Comparison of ENCODE assay signal across 1 cellular context in the genomic region with DNA sequence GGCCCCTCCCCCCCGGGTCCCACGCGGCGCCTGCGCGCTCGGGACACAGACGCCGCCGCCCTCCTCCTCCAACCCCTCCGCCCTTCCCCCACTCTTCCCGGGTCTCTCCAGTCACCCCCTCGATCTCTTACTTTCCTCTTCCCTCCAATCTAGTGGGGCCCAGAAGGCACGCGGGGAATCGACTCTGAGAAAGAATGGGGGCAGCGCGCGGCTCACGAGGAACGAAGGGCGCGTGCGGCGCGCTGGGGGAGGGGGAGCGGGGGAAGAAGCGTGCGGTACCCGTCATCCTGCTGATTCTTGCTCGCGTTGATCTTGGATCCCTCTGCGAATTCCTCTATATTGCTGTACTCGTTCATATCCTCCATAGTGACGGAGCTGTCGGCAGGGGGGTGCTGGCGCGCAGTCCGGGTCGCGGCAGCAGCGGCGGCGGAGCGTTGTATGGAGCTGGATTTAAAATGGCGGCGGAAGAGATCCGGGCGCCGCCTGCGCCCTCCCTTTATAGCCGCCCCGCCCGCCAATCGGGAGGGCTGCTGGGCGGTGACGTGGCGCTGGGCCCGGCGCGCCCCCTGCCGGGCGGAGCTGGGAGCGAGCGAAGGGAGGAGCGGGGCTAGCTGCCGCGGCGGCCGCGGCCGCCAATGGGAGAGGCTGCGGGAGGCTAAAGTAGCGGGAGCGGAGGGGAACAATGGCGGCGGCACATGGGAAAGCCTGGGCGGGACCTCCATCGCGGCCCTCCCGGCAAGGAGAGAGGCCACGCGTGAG.
TF ChIP-seq lines count a peak whose summit lies in the region.

No MANE protein-coding gene starts in this region.

TF ChIP-seq in HepG2, 621 proteins besides CTCF, POLR2A, EP300 and RAD21 (continued from another document and continues in another):
- TF ChIP-seq, protein P1, sequence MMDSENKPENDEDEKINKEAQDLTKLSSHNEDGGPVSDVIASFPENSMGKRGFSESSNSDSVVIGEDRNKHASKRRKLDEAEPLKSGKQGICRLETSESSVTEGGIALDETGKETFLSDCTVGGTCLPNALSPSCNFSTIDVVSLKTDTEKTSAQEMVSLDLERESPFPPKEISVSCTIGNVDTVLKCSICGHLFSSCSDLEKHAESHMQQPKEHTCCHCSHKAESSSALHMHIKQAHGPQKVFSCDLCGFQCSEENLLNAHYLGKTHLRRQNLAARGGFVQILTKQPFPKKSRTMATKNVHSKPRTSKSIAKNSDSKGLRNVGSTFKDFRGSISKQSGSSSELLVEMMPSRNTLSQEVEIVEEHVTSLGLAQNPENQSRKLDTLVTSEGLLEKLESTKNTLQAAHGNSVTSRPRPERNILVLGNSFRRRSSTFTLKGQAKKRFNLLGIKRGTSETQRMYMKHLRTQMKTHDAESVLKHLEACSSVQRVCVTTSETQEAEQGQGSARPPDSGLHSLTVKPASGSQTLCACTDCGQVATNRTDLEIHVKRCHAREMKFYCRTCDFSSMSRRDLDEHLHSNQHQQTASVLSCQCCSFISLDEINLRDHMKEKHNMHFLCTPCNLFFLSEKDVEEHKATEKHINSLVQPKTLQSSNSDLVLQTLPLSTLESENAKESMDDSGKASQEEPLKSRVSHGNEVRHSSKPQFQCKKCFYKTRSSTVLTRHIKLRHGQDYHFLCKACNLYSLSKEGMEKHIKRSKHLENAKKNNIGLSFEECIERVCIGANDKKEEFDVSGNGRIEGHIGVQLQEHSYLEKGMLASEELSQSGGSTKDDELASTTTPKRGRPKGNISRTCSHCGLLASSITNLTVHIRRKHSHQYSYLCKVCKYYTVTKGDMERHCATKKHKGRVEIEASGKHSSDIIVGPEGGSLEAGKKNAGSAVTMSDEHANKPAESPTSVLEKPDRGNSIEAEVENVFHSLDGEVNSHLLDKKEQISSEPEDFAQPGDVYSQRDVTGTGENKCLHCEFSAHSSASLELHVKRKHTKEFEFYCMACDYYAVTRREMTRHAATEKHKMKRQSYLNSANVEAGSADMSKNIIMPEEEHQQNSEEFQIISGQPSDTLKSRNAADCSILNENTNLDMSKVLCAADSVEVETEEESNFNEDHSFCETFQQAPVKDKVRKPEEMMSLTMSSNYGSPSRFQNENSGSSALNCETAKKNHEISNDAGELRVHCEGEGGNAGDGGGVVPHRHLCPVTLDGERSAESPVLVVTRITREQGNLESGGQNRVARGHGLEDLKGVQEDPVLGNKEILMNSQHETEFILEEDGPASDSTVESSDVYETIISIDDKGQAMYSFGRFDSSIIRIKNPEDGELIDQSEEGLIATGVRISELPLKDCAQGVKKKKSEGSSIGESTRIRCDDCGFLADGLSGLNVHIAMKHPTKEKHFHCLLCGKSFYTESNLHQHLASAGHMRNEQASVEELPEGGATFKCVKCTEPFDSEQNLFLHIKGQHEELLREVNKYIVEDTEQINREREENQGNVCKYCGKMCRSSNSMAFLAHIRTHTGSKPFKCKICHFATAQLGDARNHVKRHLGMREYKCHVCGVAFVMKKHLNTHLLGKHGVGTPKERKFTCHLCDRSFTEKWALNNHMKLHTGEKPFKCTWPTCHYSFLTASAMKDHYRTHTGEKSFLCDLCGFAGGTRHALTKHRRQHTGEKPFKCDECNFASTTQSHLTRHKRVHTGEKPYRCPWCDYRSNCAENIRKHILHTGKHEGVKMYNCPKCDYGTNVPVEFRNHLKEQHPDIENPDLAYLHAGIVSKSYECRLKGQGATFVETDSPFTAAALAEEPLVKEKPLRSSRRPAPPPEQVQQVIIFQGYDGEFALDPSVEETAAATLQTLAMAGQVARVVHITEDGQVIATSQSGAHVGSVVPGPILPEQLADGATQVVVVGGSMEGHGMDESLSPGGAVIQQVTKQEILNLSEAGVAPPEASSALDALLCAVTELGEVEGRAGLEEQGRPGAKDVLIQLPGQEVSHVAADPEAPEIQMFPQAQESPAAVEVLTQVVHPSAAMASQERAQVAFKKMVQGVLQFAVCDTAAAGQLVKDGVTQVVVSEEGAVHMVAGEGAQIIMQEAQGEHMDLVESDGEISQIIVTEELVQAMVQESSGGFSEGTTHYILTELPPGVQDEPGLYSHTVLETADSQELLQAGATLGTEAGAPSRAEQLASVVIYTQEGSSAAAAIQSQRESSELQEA (CRISPR knock-in tag; IDR thresholded peaks at IDR 0.05; ENCODE audit: not compliant biosample characterization): no peak
- TF ChIP-seq, protein P2, sequence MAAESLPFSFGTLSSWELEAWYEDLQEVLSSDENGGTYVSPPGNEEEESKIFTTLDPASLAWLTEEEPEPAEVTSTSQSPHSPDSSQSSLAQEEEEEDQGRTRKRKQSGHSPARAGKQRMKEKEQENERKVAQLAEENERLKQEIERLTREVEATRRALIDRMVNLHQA (CRISPR knock-in tag; IDR thresholded peaks at IDR 0.05): no peak
- TF ChIP-seq PCBP1 (IDR thresholded peaks at IDR 0.05; ENCODE audit: borderline replicate concordance, low read depth, low read length) (no peak; the same call in 1 of the 2 replicates), CCAR2 (optimal IDR thresholded peaks at IDR 0.05; ENCODE audit: low read depth, low read length) (no peak), ZSCAN9 (CRISPR knock-in tag; IDR thresholded peaks at IDR 0.05; ENCODE audit: borderline replicate concordance) (0 out of 2 replicates have a peak, but pooled peaks have one; percentile 68), TMF1 (CRISPR knock-in tag; IDR thresholded peaks at IDR 0.05; ENCODE audit: low read depth) (no peak), ZNF124 (CRISPR knock-in tag; IDR thresholded peaks at IDR 0.05) (no peak), MAFK (conservative IDR thresholded peaks at IDR 0.05 in 1 of 2, IDR thresholded peaks at IDR 0.05 in 1 of 2; ENCODE audit: low read length in 2 of 2) (no peak), SUZ12 (IDR thresholded peaks at IDR 0.05; ENCODE audit: low read depth, low read length) (no peak), NRL (CRISPR knock-in tag; IDR thresholded peaks at IDR 0.05; ENCODE audit: borderline replicate concordance) (no peak), ZNF44 (CRISPR knock-in tag; IDR thresholded peaks at IDR 0.05) (no peak), NFE2L2 (IDR thresholded peaks at IDR 0.05; ENCODE audit: low read length) (no peak), ZNF160 (CRISPR knock-in tag; IDR thresholded peaks at IDR 0.05) (no peak; the same call in 1 of the 2 replicates), ZNF326 (CRISPR knock-in tag; IDR thresholded peaks at IDR 0.05; ENCODE audit: borderline replicate concordance) (no peak), BORCS8-MEF2B (CRISPR knock-in tag; IDR thresholded peaks at IDR 0.05) (peak; percentile 32; the same call in 1 of the 2 replicates), ATAD3A (CRISPR knock-in tag; IDR thresholded peaks at IDR 0.05) (no peak), ZNF224 (CRISPR knock-in tag; IDR thresholded peaks at IDR 0.05) (no peak), ZBTB21 (CRISPR knock-in tag; IDR thresholded peaks at IDR 0.05) (no peak), ZNF629 (CRISPR knock-in tag; conservative IDR thresholded peaks at IDR 0.05) (no peak), ARHGAP35 (CRISPR knock-in tag; IDR thresholded peaks at IDR 0.05; ENCODE audit: borderline replicate concordance) (no peak), ATRX (CRISPR knock-in tag; IDR thresholded peaks at IDR 0.05; ENCODE audit: borderline replicate concordance) (no peak), BRCA1 (CRISPR knock-in tag; IDR thresholded peaks at IDR 0.05) (no peak), ETV6 (CRISPR knock-in tag; conservative IDR thresholded peaks at IDR 0.05) (0 out of 2 replicates have a peak, but pooled peaks have one; percentile 31)
- TF ChIP-seq, protein P3, sequence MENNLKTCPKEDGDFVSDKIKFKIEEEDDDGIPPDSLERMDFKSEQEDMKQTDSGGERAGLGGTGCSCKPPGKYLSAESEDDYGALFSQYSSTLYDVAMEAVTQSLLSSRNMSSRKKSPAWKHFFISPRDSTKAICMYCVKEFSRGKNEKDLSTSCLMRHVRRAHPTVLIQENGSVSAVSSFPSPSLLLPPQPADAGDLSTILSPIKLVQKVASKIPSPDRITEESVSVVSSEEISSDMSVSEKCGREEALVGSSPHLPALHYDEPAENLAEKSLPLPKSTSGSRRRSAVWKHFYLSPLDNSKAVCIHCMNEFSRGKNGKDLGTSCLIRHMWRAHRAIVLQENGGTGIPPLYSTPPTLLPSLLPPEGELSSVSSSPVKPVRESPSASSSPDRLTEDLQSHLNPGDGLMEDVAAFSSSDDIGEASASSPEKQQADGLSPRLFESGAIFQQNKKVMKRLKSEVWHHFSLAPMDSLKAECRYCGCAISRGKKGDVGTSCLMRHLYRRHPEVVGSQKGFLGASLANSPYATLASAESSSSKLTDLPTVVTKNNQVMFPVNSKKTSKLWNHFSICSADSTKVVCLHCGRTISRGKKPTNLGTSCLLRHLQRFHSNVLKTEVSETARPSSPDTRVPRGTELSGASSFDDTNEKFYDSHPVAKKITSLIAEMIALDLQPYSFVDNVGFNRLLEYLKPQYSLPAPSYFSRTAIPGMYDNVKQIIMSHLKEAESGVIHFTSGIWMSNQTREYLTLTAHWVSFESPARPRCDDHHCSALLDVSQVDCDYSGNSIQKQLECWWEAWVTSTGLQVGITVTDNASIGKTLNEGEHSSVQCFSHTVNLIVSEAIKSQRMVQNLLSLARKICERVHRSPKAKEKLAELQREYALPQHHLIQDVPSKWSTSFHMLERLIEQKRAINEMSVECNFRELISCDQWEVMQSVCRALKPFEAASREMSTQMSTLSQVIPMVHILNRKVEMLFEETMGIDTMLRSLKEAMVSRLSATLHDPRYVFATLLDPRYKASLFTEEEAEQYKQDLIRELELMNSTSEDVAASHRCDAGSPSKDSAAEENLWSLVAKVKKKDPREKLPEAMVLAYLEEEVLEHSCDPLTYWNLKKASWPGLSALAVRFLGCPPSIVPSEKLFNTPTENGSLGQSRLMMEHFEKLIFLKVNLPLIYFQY (CRISPR knock-in tag; IDR thresholded peaks at IDR 0.05; ENCODE audit: borderline replicate concordance): no peak
- TF ChIP-seq, protein P4, sequence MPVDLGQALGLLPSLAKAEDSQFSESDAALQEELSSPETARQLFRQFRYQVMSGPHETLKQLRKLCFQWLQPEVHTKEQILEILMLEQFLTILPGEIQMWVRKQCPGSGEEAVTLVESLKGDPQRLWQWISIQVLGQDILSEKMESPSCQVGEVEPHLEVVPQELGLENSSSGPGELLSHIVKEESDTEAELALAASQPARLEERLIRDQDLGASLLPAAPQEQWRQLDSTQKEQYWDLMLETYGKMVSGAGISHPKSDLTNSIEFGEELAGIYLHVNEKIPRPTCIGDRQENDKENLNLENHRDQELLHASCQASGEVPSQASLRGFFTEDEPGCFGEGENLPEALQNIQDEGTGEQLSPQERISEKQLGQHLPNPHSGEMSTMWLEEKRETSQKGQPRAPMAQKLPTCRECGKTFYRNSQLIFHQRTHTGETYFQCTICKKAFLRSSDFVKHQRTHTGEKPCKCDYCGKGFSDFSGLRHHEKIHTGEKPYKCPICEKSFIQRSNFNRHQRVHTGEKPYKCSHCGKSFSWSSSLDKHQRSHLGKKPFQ (CRISPR knock-in tag; IDR thresholded peaks at IDR 0.05; ENCODE audit: insufficient replicate concordance): no peak
- TF ChIP-seq, protein P5, sequence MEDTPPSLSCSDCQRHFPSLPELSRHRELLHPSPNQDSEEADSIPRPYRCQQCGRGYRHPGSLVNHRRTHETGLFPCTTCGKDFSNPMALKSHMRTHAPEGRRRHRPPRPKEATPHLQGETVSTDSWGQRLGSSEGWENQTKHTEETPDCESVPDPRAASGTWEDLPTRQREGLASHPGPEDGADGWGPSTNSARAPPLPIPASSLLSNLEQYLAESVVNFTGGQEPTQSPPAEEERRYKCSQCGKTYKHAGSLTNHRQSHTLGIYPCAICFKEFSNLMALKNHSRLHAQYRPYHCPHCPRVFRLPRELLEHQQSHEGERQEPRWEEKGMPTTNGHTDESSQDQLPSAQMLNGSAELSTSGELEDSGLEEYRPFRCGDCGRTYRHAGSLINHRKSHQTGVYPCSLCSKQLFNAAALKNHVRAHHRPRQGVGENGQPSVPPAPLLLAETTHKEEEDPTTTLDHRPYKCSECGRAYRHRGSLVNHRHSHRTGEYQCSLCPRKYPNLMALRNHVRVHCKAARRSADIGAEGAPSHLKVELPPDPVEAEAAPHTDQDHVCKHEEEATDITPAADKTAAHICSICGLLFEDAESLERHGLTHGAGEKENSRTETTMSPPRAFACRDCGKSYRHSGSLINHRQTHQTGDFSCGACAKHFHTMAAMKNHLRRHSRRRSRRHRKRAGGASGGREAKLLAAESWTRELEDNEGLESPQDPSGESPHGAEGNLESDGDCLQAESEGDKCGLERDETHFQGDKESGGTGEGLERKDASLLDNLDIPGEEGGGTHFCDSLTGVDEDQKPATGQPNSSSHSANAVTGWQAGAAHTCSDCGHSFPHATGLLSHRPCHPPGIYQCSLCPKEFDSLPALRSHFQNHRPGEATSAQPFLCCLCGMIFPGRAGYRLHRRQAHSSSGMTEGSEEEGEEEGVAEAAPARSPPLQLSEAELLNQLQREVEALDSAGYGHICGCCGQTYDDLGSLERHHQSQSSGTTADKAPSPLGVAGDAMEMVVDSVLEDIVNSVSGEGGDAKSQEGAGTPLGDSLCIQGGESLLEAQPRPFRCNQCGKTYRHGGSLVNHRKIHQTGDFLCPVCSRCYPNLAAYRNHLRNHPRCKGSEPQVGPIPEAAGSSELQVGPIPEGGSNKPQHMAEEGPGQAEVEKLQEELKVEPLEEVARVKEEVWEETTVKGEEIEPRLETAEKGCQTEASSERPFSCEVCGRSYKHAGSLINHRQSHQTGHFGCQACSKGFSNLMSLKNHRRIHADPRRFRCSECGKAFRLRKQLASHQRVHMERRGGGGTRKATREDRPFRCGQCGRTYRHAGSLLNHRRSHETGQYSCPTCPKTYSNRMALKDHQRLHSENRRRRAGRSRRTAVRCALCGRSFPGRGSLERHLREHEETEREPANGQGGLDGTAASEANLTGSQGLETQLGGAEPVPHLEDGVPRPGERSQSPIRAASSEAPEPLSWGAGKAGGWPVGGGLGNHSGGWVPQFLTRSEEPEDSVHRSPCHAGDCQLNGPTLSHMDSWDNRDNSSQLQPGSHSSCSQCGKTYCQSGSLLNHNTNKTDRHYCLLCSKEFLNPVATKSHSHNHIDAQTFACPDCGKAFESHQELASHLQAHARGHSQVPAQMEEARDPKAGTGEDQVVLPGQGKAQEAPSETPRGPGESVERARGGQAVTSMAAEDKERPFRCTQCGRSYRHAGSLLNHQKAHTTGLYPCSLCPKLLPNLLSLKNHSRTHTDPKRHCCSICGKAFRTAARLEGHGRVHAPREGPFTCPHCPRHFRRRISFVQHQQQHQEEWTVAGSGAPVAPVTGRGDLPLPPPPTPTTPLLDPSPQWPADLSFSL (CRISPR knock-in tag; IDR thresholded peaks at IDR 0.05): 0 out of 2 replicates have a peak, but pooled peaks have one; percentile 42
- TF ChIP-seq, protein P6, sequence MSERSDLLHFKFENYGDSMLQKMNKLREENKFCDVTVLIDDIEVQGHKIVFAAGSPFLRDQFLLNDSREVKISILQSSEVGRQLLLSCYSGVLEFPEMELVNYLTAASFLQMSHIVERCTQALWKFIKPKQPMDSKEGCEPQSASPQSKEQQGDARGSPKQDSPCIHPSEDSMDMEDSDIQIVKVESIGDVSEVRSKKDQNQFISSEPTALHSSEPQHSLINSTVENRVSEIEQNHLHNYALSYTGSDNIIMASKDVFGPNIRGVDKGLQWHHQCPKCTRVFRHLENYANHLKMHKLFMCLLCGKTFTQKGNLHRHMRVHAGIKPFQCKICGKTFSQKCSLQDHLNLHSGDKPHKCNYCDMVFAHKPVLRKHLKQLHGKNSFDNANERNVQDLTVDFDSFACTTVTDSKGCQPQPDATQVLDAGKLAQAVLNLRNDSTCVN (CRISPR knock-in tag; IDR thresholded peaks at IDR 0.05; ENCODE audit: borderline replicate concordance): no peak; the same call in 1 of the 2 replicates
- TF ChIP-seq, protein P7, sequence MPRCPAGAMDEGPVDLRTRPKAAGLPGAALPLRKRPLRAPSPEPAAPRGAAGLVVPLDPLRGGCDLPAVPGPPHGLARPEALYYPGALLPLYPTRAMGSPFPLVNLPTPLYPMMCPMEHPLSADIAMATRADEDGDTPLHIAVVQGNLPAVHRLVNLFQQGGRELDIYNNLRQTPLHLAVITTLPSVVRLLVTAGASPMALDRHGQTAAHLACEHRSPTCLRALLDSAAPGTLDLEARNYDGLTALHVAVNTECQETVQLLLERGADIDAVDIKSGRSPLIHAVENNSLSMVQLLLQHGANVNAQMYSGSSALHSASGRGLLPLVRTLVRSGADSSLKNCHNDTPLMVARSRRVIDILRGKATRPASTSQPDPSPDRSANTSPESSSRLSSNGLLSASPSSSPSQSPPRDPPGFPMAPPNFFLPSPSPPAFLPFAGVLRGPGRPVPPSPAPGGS (CRISPR knock-in tag; IDR thresholded peaks at IDR 0.05): 0 out of 2 replicates have a peak, but pooled peaks have one; percentile 33
